Comparison of ENCODE assay signal across 1 cellular context in genomic region chr11:64410396-64410718, GRCh38.
TF ChIP-seq lines count a peak whose summit lies in the region.

No MANE protein-coding gene starts in this region.

TF ChIP-seq in GM23338, 12 proteins besides CTCF, POLR2A, EP300 and RAD21 (continued from another document):
- TF ChIP-seq ZNF462 (CRISPR knock-in tag; IDR thresholded peaks at IDR 0.05) = no peak
- no peak for TF ChIP-seq CREB1 (CRISPR knock-in tag; IDR thresholded peaks at IDR 0.05; ENCODE audit: low read depth)
